In the genomic region with DNA sequence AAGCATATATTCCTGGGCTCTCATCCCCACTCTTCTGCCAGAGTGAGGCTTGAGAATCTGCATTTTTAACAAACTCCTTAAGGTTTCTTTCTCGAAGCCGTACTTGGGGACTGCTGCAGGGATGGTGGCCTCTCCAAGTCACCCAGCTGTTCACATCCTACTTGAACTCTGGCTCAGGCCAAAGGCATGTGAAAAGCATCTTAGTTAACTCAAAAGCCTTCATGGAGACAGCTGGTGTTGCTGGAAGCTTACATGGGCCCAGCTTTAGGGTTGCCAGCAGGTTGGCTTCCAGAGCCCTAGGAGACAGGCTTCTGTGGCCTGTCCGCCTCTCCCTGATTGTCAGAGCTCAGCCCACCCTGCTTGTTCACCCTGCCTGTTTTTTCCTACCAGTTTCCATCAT, we compare ENCODE assay signal across 18 cellular contexts.
A peak's percentile ranks its signal among the peaks of the same experiment; 100 is the strongest.
DNase-seq lines count a peak whose midpoint lies in the region; ATAC-seq, FAIRE-seq and TF ChIP-seq lines count a peak whose summit lies in the region.
"Had no signal": no experiment of that assay in that cellular context is flagged by ENCODE, and none has a peak within 500 bp of the region (broad histone marks: within the 10 kb centered on the region; RNA-seq: fewer than 3 reads in every experiment).

No MANE protein-coding gene starts in this region.

- TF ChIP-seq CTCF in body of pancreas (IDR thresholded peaks at IDR 0.05) (no peak), kidney (IDR thresholded peaks at IDR 0.05; ENCODE audit: borderline replicate concordance, extremely low read depth, insufficient read depth) (no peak), GM13977 (IDR thresholded peaks at IDR 0.05; ENCODE audit: extremely low read depth, insufficient read depth, missing control alignments) (no peak)

- no peak overlapping the region for H3K9ac ChIP-seq in kidney (ENCODE audit: low read length in 2 of 2)

- WGBS in body of pancreas, 2 donors = 85 to 100% methylated on average over 1 to 3 of the region's 3 CpGs

- in situ Hi-C loops in GM13977 (cut with MboI; ENCODE audit: low pct_unique_long_range_greater_than_20kb, low sequenced_read_pairs, unreplicated experiment) = no loop called here

- intact Hi-C loops in body of pancreas (cut with DNase I) (no loop called here), kidney (cut with DNase I) (no loop called here)

- H3K9me3 ChIP-seq in body of pancreas (no peaks in the 10 kb centered on the region), kidney (ENCODE audit: control insufficient read depth in 1 of 2, low read length in 2 of 2) (no peaks in the 10 kb centered on the region)
- H3K9me3 ChIP-seq: MG63 had no signal

- DNase-seq in NCI-H82 (lab: John Stamatoyannopoulos, UW) = peak; percentile 65
- DNase-seq in NCI-H82 treated with DMSO at 0.1 percent for 48 hours (lab: John Stamatoyannopoulos, UW; ENCODE audit: unreplicated experiment) = no peak
- DNase-seq in body of pancreas = no peak
- peak; percentile 63 for DNase-seq in kidney
- DNase-seq in GM13977 (ENCODE audit: low spot score) = no peak
- DNase-seq in GM19238 (ENCODE audit: insufficient read length, low spot score) = no peak
- no peak for DNase-seq in epidermal melanocyte (ENCODE audit: insufficient read length, low spot score)
- DNase-seq: 8988T; DMS 273 treated with DMSO at 0.1 percent for 48 hours; GF-D8; MG63; NCI-H1092 treated with DMSO at 0.1 percent for 48 hours; NCI-H2081 treated with DMSO at 0.1 percent for 48 hours; NCI-H526 treated with DMSO at 0.1 percent for 48 hours; NK-92 treated with Interleukin-12 subunit alpha and Interleukin-12 subunit beta, amount 100 ng/mL, for 24 hours had no signal

- H3K4me1 ChIP-seq in body of pancreas (no peaks in the 10 kb centered on the region), kidney (ENCODE audit: control insufficient read depth in 1 of 2, insufficient read depth in 1 of 2, low read depth in 1 of 2, low read length in 2 of 2) (peaks cover 0 to 2% of the 10 kb centered on the region in 2 donors)

- no peaks in the 10 kb centered on the region for H3K27me3 ChIP-seq in body of pancreas
- H3K27me3 ChIP-seq: MG63 had no signal

- H3K27ac ChIP-seq in body of pancreas (no peak overlapping the region), kidney (ENCODE audit: low read depth in 2 of 2, low read length in 2 of 2) (no peak overlapping the region)

- no peak overlapping the region for H3K4me3 ChIP-seq in body of pancreas
- H3K4me3 ChIP-seq in kidney (ENCODE audit: low read length in 2 of 2) = no peak overlapping the region
- H3K4me3 ChIP-seq: GM23338, MG63 had no signal

- no peak for FAIRE-seq in kidney (lab: Jason Lieb, UNC)
- FAIRE-seq: GM12891 had no signal

- H3K36me3 ChIP-seq in body of pancreas (replicated peaks in 1 of 2; ENCODE audit: insufficient read depth in 1 of 2, low read depth in 2 of 2) = no peaks in the 10 kb centered on the region
- H3K36me3 ChIP-seq in kidney (ENCODE audit: control insufficient read depth in 1 of 2, insufficient read depth in 2 of 2, low read length in 2 of 2) = no peaks in the 10 kb centered on the region

- TF ChIP-seq POLR2A in body of pancreas (IDR thresholded peaks at IDR 0.05) = no peak

- ATAC-seq in body of pancreas (peak; percentile 33), HG03280 (IDR thresholded peaks at IDR 0.05; ENCODE audit: unreplicated experiment) (no peak)
- ATAC-seq: GM23338 had no signal

Comparison
In these comparisons a context has a peak if more than half of its experiments do, and no peak if none do; other contexts are left out.
1. DNase-seq: peak in NCI-H82 (single experiment) and kidney (single experiment); none in NCI-H82 treated with DMSO at 0.1 percent for 48 hours (single experiment), body of pancreas (0 of 4), GM13977 (single experiment), GM19238 (single experiment) and epidermal melanocyte (single experiment).